Comparison of ENCODE assay signal across 5 cellular contexts in genomic region chr13:89574077-89574476, GRCh38.
"Had no signal": no experiment of that assay in that cellular context is flagged by ENCODE, and none has a peak within 500 bp of the region (broad histone marks: within the 10 kb centered on the region; RNA-seq: fewer than 3 reads in every experiment).

No MANE protein-coding gene starts in this region.

- DNase-seq: H9, HCEC 1CT had no signal

- H3K27ac ChIP-seq: HL-60 had no signal

- ATAC-seq: GM23338, HepG2 had no signal

- H3K4me3 ChIP-seq: GM23338 had no signal
